In the genomic region with DNA sequence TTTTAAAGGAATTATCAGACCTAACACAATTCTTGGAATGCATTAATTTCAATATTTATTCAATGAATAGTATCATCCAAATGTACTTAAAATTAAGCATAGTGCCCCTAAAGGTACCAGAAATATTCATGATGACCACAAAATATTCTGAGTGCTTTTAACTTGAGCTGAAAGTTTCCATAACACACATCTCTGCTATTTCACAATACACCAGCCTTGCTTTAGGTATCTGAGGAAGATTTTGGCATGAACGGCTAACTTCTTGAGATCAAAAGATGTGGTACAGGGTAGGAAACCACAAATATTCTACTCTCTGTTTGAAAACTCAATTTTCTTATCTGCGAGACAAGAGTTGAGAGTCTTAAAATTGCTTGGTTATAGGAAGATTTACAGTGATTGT, we compare ENCODE assay signal across 18 cellular contexts.
A peak's percentile ranks its signal among the peaks of the same experiment; 100 is the strongest.
DNase-seq lines count a peak whose midpoint lies in the region; ATAC-seq and TF ChIP-seq lines count a peak whose summit lies in the region.
"Had no signal": no experiment of that assay in that cellular context is flagged by ENCODE, and none has a peak within 500 bp of the region (broad histone marks: within the 10 kb centered on the region; RNA-seq: fewer than 3 reads in every experiment).

No MANE protein-coding gene starts in this region.

- H3K9me3 ChIP-seq in DND-41 (ENCODE audit: insufficient read depth, low read length, severe bottlenecking): no peaks in the 10 kb centered on the region
- peaks cover 5% of the 10 kb centered on the region; the same call in 1 of the 2 replicates for H3K9me3 ChIP-seq in SU-DHL-6 (ENCODE audit: insufficient read depth, low read length)
- peaks cover 0 to 5% of the 10 kb centered on the region in 2 donors for H3K9me3 ChIP-seq in left lung
- H3K9me3 ChIP-seq in BE2C: no peaks in the 10 kb centered on the region
- H3K9me3 ChIP-seq: SK-N-SH had no signal

- TF ChIP-seq CTCF in DND-41 (IDR thresholded peaks at IDR 0.05; ENCODE audit: borderline replicate concordance, extremely low read depth, low read length, poor library complexity, severe bottlenecking) (no peak), SU-DHL-6 (IDR thresholded peaks at IDR 0.05; ENCODE audit: insufficient read depth, low read length, poor library complexity, severe bottlenecking) (no peak), left lung (IDR thresholded peaks at IDR 0.05) (no peak), BE2C (IDR thresholded peaks at IDR 0.05; ENCODE audit: low read depth, low read length) (no peak)

- ATAC-seq in DND-41 (ENCODE audit: insufficient read depth, low read depth) (peak; percentile 42; the same call in 1 of the 3 replicates), left lung (peak; percentile 82), GM21515 (IDR thresholded peaks at IDR 0.05; ENCODE audit: unreplicated experiment) (no peak)
- ATAC-seq: K562, T-cell had no signal

- H3K27me3 ChIP-seq in DND-41 (ENCODE audit: insufficient read depth, low read length, poor library complexity) (no peaks in the 10 kb centered on the region), SU-DHL-6 (ENCODE audit: low read length) (no peaks in the 10 kb centered on the region), left lung (peaks cover 0 to 11% of the 10 kb centered on the region in 2 donors), BE2C (no peaks in the 10 kb centered on the region)

- H3K4me3 ChIP-seq in DND-41 (ENCODE audit: low read depth in 1 of 2, low read length in 2 of 2): no peak overlapping the region
- no peak overlapping the region for H3K4me3 ChIP-seq in SU-DHL-6 (ENCODE audit: insufficient read depth, low read length, poor library complexity, severe bottlenecking)
- H3K4me3 ChIP-seq in left lung: no peak overlapping the region
- H3K4me3 ChIP-seq in BE2C (ENCODE audit: low read depth, low read length): no peak overlapping the region
- H3K4me3 ChIP-seq: K562 had no signal

- DNase-seq in DND-41 (no peak), LoVo (ENCODE audit: low spot score) (peak; percentile 14), left lung (no peak), HPDE6-E6E7 (ENCODE audit: extremely low spot score) (no peak), BE2C (no peak), NCI-H1092 (lab: John Stamatoyannopoulos, UW) (no peak)
- DNase-seq: CD4-positive, alpha-beta memory T cell; DMS153; NCI-H1436; NCI-H2029 treated with DMSO at 0.1 percent for 48 hours; NCI-H510A; NCI-H748 treated with DMSO at 0.1 percent for 48 hours; SHP77; SK-N-SH; T-cell had no signal

- no peak overlapping the region for H3K27ac ChIP-seq in DND-41 (ENCODE audit: low read length)
- no peak overlapping the region for H3K27ac ChIP-seq in SU-DHL-6 (ENCODE audit: low read depth, low read length)
- no peak overlapping the region for H3K27ac ChIP-seq in left lung

- no peak overlapping the region for H3K4me2 ChIP-seq in DND-41 (ENCODE audit: insufficient read depth, low read length)
- H3K4me2 ChIP-seq in SU-DHL-6 (ENCODE audit: low read depth, low read length, poor library complexity, severe bottlenecking): no peak overlapping the region
- H3K4me2 ChIP-seq: SK-N-SH had no signal

- H3K79me2 ChIP-seq in DND-41 (ENCODE audit: insufficient read depth, low read length) (no peaks in the 10 kb centered on the region), SU-DHL-6 (ENCODE audit: insufficient read depth, low read length) (no peaks in the 10 kb centered on the region)

- H3K36me3 ChIP-seq in DND-41 (ENCODE audit: insufficient read depth, low read length): no peaks in the 10 kb centered on the region
- H3K36me3 ChIP-seq in SU-DHL-6 (ENCODE audit: low read length): no peaks in the 10 kb centered on the region
- H3K36me3 ChIP-seq in left lung: no peaks in the 10 kb centered on the region
- H3K36me3 ChIP-seq in BE2C: no peaks in the 10 kb centered on the region

- H3K4me1 ChIP-seq in DND-41 (ENCODE audit: insufficient read depth, low read length) (no peaks in the 10 kb centered on the region), left lung (peaks cover 0 to 3% of the 10 kb centered on the region in 2 donors), BE2C (no peaks in the 10 kb centered on the region)

- H3F3A ChIP-seq in SU-DHL-6 (ENCODE audit: insufficient read depth): no peaks in the 10 kb centered on the region

- no peaks in the 10 kb centered on the region for H3K9me2 ChIP-seq in SU-DHL-6 (replicated peaks; ENCODE audit: insufficient read depth, low read length)
- H3K9me2 ChIP-seq: SK-N-SH had no signal

- intact Hi-C loops in left lung (cut with DNase I): no loop called here

- H3K9ac ChIP-seq in DND-41 (ENCODE audit: low read depth, low read length): no peak overlapping the region
- H3K9ac ChIP-seq in SU-DHL-6 (ENCODE audit: low read length): no peak overlapping the region
- H3K9ac ChIP-seq: SK-N-SH had no signal

- no peaks in the 10 kb centered on the region for H4K20me1 ChIP-seq in DND-41 (ENCODE audit: insufficient read depth, low read length)
- H4K20me1 ChIP-seq in SU-DHL-6 (ENCODE audit: low read depth, low read length): no peaks in the 10 kb centered on the region

- H2AFZ ChIP-seq in DND-41 (ENCODE audit: low read depth, low read length) (no peak overlapping the region), SU-DHL-6 (ENCODE audit: low read depth, low read length, severe bottlenecking) (peak overlapping the region; percentile 4)
